In genomic region chr1:211639500-211640361, GRCh38 we compare ENCODE assay signal across 12 cellular contexts. TPM values are rescaled to one million over a fixed set of nuclear protein-coding genes. Genes with fewer than 3 reads are reported as not detected.
DNase-seq lines count a peak whose midpoint lies in the region; ATAC-seq and TF ChIP-seq lines count a peak whose summit lies in the region.
"Had no signal": no experiment of that assay in that cellular context is flagged by ENCODE, and none has a peak within 500 bp of the region (broad histone marks: within the 10 kb centered on the region; RNA-seq: fewer than 3 reads in every experiment).

No MANE protein-coding gene starts in this region.

- H3K27me3 Mint-ChIP-seq in chondrocyte (ENCODE audit: low read depth): no peaks in the 10 kb centered on the region

- H2BK12ac ChIP-seq in mesenchymal stem cell (ENCODE audit: low read length in 2 of 2): peak overlapping the region in 1 of 2 experiments; percentile 55

- no peaks in the 10 kb centered on the region for H3K9me3 Mint-ChIP-seq in chondrocyte (ENCODE audit: low read depth)

- no peak overlapping the region for H2BK15ac ChIP-seq in mesenchymal stem cell (ENCODE audit: low read depth, poor library complexity, severe bottlenecking)

- H3K36me3 ChIP-seq in mesenchymal stem cell (ENCODE audit: control insufficient read depth in 1 of 2, insufficient read depth in 2 of 2, low read depth in 1 of 2, low read length in 2 of 2): no peaks in the 10 kb centered on the region

- H2AFZ ChIP-seq in mesenchymal stem cell (ENCODE audit: low read depth, low read length): no peak overlapping the region

- peaks cover 2% of the 10 kb centered on the region for H3K79me1 ChIP-seq in mesenchymal stem cell (replicated peaks; ENCODE audit: low read length, poor library complexity, severe bottlenecking)

- H3K27ac Mint-ChIP-seq in chondrocyte (ENCODE audit: unreplicated experiment): peak overlapping the region; percentile 95

- no peak overlapping the region for H3K9ac ChIP-seq in mesenchymal stem cell (ENCODE audit: low read length)

- H3K4me1 Mint-ChIP-seq in chondrocyte (ENCODE audit: low read depth): peaks cover 52% of the 10 kb centered on the region

- no peak overlapping the region for H3K4ac ChIP-seq in mesenchymal stem cell (ENCODE audit: low read depth in 1 of 2, low read length in 2 of 2)

- H3K23ac ChIP-seq in mesenchymal stem cell (ENCODE audit: low read length in 2 of 2): peak overlapping the region in 1 of 2 experiments; percentile 73

- H2BK5ac ChIP-seq in mesenchymal stem cell (ENCODE audit: low read depth, low read length, poor library complexity, severe bottlenecking): peak overlapping the region; percentile 90

- H3K36me3 Mint-ChIP-seq in chondrocyte (ENCODE audit: low read depth): no peaks in the 10 kb centered on the region

- whole genome bisulfite sequencing in mesenchymal stem cell: 41% methylated on average over 13 of the region's 13 CpGs

- peak overlapping the region; percentile 70 for H2AK5ac ChIP-seq in mesenchymal stem cell (ENCODE audit: low read length, severe bottlenecking)

- no peak for TF ChIP-seq CTCF in AG09309 (IDR thresholded peaks at IDR 0.05; ENCODE audit: control insufficient read depth, insufficient read depth, low read depth, low read length, missing control alignments)
- no peak for TF ChIP-seq CTCF in chondrocyte (IDR thresholded peaks at IDR 0.05)
- no peak for TF ChIP-seq CTCF in omental fat pad (IDR thresholded peaks at IDR 0.05)

- H3K14ac ChIP-seq in mesenchymal stem cell (ENCODE audit: low read length in 2 of 2): peak overlapping the region in 1 of 2 experiments; percentile 58

- H4K8ac ChIP-seq in mesenchymal stem cell (ENCODE audit: low read length): no peak overlapping the region

- no peak overlapping the region for H2BK120ac ChIP-seq in mesenchymal stem cell (ENCODE audit: low read depth, low read length)

- peak overlapping the region; percentile 76 for H3K27ac ChIP-seq in mesenchymal stem cell (ENCODE audit: low read length, poor library complexity, severe bottlenecking)
- H3K27ac ChIP-seq: testis had no signal

- no peak for ATAC-seq in omental fat pad (ENCODE audit: low FRiP score)

- DNase-seq in AG09309 (ENCODE audit: low read depth): peak; percentile 78
- DNase-seq in HT1080 (ENCODE audit: low read depth): peak; percentile 93
- DNase-seq in chondrocyte (ENCODE audit: low spot score): peak; percentile 49
- peak; percentile 80 for DNase-seq in mesenchymal stem cell
- no peak for DNase-seq in activated CD4-positive, alpha-beta T cell treated with anti-CD3 and anti-CD28 coated beads for 4 hours
- no peak for DNase-seq in LoVo (ENCODE audit: low spot score)
- DNase-seq in 8988T: no peak
- no peak for DNase-seq in omental fat pad (ENCODE audit: low spot score)
- DNase-seq: COR-L47, NCI-H82, testis had no signal

- H4K91ac ChIP-seq in mesenchymal stem cell (ENCODE audit: low read length): no peak overlapping the region

- no peaks in the 10 kb centered on the region for H3K27me3 ChIP-seq in mesenchymal stem cell (ENCODE audit: control insufficient read depth in 1 of 2, insufficient read depth in 1 of 2, low read length in 2 of 2)
- H3K27me3 ChIP-seq: testis had no signal

- peak overlapping the region; percentile 64 for H3K4me3 Mint-ChIP-seq in chondrocyte (ENCODE audit: unreplicated experiment)

- H3K18ac ChIP-seq in mesenchymal stem cell (ENCODE audit: low read depth in 1 of 2, low read length in 2 of 2): no peak overlapping the region

- H3K4me3 ChIP-seq in AG09309 (ENCODE audit: control insufficient read depth, low read depth, low read length) (peak overlapping the region; percentile 7; the same call in 1 of the 2 replicates), mesenchymal stem cell (ENCODE audit: insufficient read depth in 1 of 2, low read depth in 1 of 2, low read length in 2 of 2) (peak overlapping the region in 1 of 2 experiments; percentile 5)
- H3K4me3 ChIP-seq: lung, testis had no signal

- no peaks in the 10 kb centered on the region for H3K9me3 ChIP-seq in mesenchymal stem cell (ENCODE audit: control insufficient read depth, low read length)
- H3K9me3 ChIP-seq: testis had no signal

- peaks cover 26% of the 10 kb centered on the region for H3K4me1 ChIP-seq in mesenchymal stem cell (ENCODE audit: control insufficient read depth, insufficient read depth, low read depth, low read length)

- H3K4me2 ChIP-seq in mesenchymal stem cell (ENCODE audit: low read length, poor library complexity, severe bottlenecking): peak overlapping the region; percentile 43

RNA-seq across cellular contexts. Expression of gene NEK2, which starts 35.7 kb away (rescaled TPM):
- total RNA-seq in HT1080 (2014; rRNA removed; shearing (Covaris generic)): 37.5 and 50.3 TPM in 2 replicates
- 43.2 and 46.8 TPM in 2 replicates for polyA plus RNA-seq in HT1080 (2015; cell fraction: cytosol; rRNA removed)
- 36.7 and 38.1 TPM in 2 replicates for polyA plus RNA-seq in HT1080 (2015; cell fraction: nucleus; rRNA removed)
- total RNA-seq in chondrocyte: 2.3 to 4.1 TPM (median 3.2 TPM) in 3 replicates
- 1.8 TPM for polyA plus RNA-seq in mesenchymal stem cell (2013, experiment 1 of 2)
- 2.1 TPM for polyA plus RNA-seq in mesenchymal stem cell (2013, experiment 2 of 2)
- under 1 TPM in 2 of 4 donors, not detected in 2; 0.47 to 0.60 TPM for total RNA-seq in omental fat pad

Comparison
In these comparisons a context has a peak if more than half of its experiments do, and no peak if none do; other contexts are left out.
1. DNase-seq: peak in AG09309 (single experiment), HT1080 (single experiment), chondrocyte (single experiment) and mesenchymal stem cell (single experiment); none in activated CD4-positive, alpha-beta T cell treated with anti-CD3 and anti-CD28 coated beads for 4 hours (0 of 2), LoVo (single experiment), 8988T (single experiment) and omental fat pad (single experiment).